Comparison of ENCODE assay signal across 12 cellular contexts in genomic region chr16:4981473-4981872, GRCh38. TPM values are rescaled to one million over a fixed set of nuclear protein-coding genes. Genes with fewer than 3 reads are reported as not detected.
"Had no signal": no experiment of that assay in that cellular context is flagged by ENCODE, and none has a peak within 500 bp of the region (broad histone marks: within the 10 kb centered on the region; RNA-seq: fewer than 3 reads in every experiment).

No MANE protein-coding gene starts in this region.

- H3K9me3 ChIP-seq: vagina had no signal

- H3K27me3 ChIP-seq: vagina had no signal

- H3K4me3 ChIP-seq: stomach, tibial artery, vagina had no signal

- DNase-seq: activated CD4-positive, alpha-beta T cell treated with anti-CD3 and anti-CD28 coated beads for 4 hours; activated CD8-positive, alpha-beta T cell treated with anti-CD3 and anti-CD28 coated beads for 36 hours; activated effector memory CD4-positive, alpha-beta T cell treated with Interleukin-2 at 50 U/mL for 16 hours; activated T-cell treated with anti-CD3 and anti-CD28 coated beads, Interleukin-2, amount 50 U/mL, for 4 hours; effector memory CD8-positive, alpha-beta T cell; foreskin melanocyte; occipital lobe; stimulated activated CD4-positive, alpha-beta T cell treated with anti-CD3 and anti-CD28 coated beads, Interleukin-1b, Interleukin-23, amount 100 ng/mL, for 48 hours; stomach; T-helper 17 cell; tibial artery had no signal

- H3K4me1 ChIP-seq: tibial artery, vagina had no signal

- H3K27ac ChIP-seq: stomach, tibial artery, vagina had no signal

- H3K36me3 ChIP-seq: stomach, tibial artery, vagina had no signal

- ATAC-seq: activated CD8-positive, alpha-beta T cell treated with anti-CD3 and anti-CD28 coated beads for 36 hours; activated T-cell treated with anti-CD3 and anti-CD28 coated beads, Interleukin-2, amount 50 U/mL, for 4 hours; effector memory CD8-positive, alpha-beta T cell; T-helper 17 cell had no signal

RNA-seq across cellular contexts. Expression of gene SEC14L5, which starts 23.3 kb away (rescaled TPM):
- total RNA-seq: activated T-cell treated with anti-CD3 and anti-CD28 coated beads, Interleukin-2, amount 50 U/mL, for 4 hours had no signal

RNA-seq across cellular contexts. Expression of gene PPL, which starts 44.5 kb away (rescaled TPM):
- total RNA-seq: T-helper 17 cell had no signal
